In genomic region chr13:36848228-36848982, GRCh38 we compare ENCODE assay signal across 1 cellular context.
TF ChIP-seq lines count a peak whose summit lies in the region.

No MANE protein-coding gene starts in this region.

TF ChIP-seq in H1, 55 proteins besides CTCF, POLR2A, EP300 and RAD21 (continued from another document):
- TF ChIP-seq ATF2 (IDR thresholded peaks at IDR 0.05; ENCODE audit: low read length) (no peak), FOSL1 (IDR thresholded peaks at IDR 0.05; ENCODE audit: insufficient read depth, low read depth, low read length) (no peak), ZNF274 (IDR thresholded peaks at IDR 0.05; ENCODE audit: borderline replicate concordance, extremely low read depth, low read length) (no peak), CBX8 (IDR thresholded peaks at IDR 0.05; ENCODE audit: borderline replicate concordance, low read depth, low read length) (no peak), GTF2F1 (IDR thresholded peaks at IDR 0.05; ENCODE audit: borderline replicate concordance, low read depth, low read length) (no peak), MAFK (IDR thresholded peaks at IDR 0.05; ENCODE audit: low read depth, low read length) (no peak), RNF2 (IDR thresholded peaks at IDR 0.05; ENCODE audit: borderline replicate concordance, low read depth, low read length, missing control alignments, poor library complexity, severe bottlenecking) (no peak), BRCA1 (IDR thresholded peaks at IDR 0.05; ENCODE audit: low read depth, low read length) (no peak), KDM5A (IDR thresholded peaks at IDR 0.05; ENCODE audit: low read length) (no peak), JUN (IDR thresholded peaks at IDR 0.05; ENCODE audit: low read depth, low read length) (no peak), CBX5 (IDR thresholded peaks at IDR 0.05; ENCODE audit: low read depth, low read length) (no peak), HDAC2 (IDR thresholded peaks at IDR 0.05; ENCODE audit: borderline replicate concordance in 1 of 2, low read depth in 2 of 2, low read length in 2 of 2) (no peak), SP2 (IDR thresholded peaks at IDR 0.05; ENCODE audit: low read length) (no peak), TCF12 (IDR thresholded peaks at IDR 0.05; ENCODE audit: low read depth, low read length) (no peak), SAP30 (IDR thresholded peaks at IDR 0.05; ENCODE audit: insufficient read depth, insufficient replicate concordance, low read length) (no peak), HDAC6 (IDR thresholded peaks at IDR 0.05; ENCODE audit: low read depth, low read length) (no peak)
